Comparison of ENCODE assay signal across 12 cellular contexts in the genomic region with DNA sequence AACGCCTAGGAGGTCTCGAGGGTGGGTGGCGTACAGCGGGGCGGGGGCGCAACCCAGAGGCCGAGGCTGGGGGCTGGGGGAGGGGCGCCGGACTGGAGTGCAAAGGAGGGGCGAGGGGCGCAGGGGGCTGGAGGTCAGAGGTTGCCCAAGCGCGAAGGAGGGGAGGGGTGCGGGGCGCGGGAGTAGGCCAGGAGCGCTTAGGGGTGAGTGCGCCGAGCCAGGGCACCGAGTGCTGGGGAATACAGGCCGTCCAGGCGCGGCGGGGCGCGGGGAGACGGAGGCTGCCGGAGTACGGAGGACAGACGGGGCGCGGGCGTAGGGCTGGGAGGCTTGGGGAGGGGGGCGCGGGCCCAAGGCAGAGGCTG. TPM values are rescaled to one million over a fixed set of nuclear protein-coding genes. Genes with fewer than 3 reads are reported as not detected.
DNase-seq lines count a peak whose midpoint lies in the region; ATAC-seq, FAIRE-seq and TF ChIP-seq lines count a peak whose summit lies in the region.
"Had no signal": no experiment of that assay in that cellular context is flagged by ENCODE, and none has a peak within 500 bp of the region (broad histone marks: within the 10 kb centered on the region; RNA-seq: fewer than 3 reads in every experiment).

No MANE protein-coding gene starts in this region.

- H3K4me1 Mint-ChIP-seq in nephron progenitor cell, result peaks cover 38% of the 10 kb centered on the region

- peaks cover 30% of the 10 kb centered on the region for H3K36me3 Mint-ChIP-seq in nephron progenitor cell (ENCODE audit: low read depth)
- H3K36me3 Mint-ChIP-seq: CD8-positive, alpha-beta T cell had no signal

- H3K27me3 ChIP-seq in heart left ventricle (peaks cover 0 to 35% (median 0%) of the 10 kb centered on the region in 9 donors), esophagus (ENCODE audit: control insufficient read depth in 1 of 2, insufficient read depth in 2 of 2, low read length in 2 of 2) (no peaks in the 10 kb centered on the region)

- 2 to 3% (median 3%) methylated on average over 10 to 35 of the region's 35 CpGs for WGBS in heart left ventricle, 4 donors
- 3 to 4% methylated on average over 27 to 35 of the region's 35 CpGs for WGBS in esophagus, 2 donors

- H3K36me3 ChIP-seq in heart left ventricle (no peaks in the 10 kb centered on the region), esophagus (ENCODE audit: control insufficient read depth in 2 of 2, insufficient read depth in 2 of 2, low read length in 1 of 2) (no peaks in the 10 kb centered on the region), kidney (ENCODE audit: control insufficient read depth in 1 of 2, insufficient read depth in 2 of 2, low read length in 2 of 2) (no peaks in the 10 kb centered on the region)

- no peaks in the 10 kb centered on the region for H3K27me3 Mint-ChIP-seq in nephron progenitor cell (ENCODE audit: low read depth, poor library complexity)

- peaks cover 0 to 16% (median 0%) of the 10 kb centered on the region in 12 donors for H3K4me1 ChIP-seq in heart left ventricle
- H3K4me1 ChIP-seq in esophagus (ENCODE audit: control insufficient read depth in 2 of 2, insufficient read depth in 2 of 2, low read length in 1 of 2), result peaks cover 3 to 11% of the 10 kb centered on the region in 2 donors
- H3K4me1 ChIP-seq in kidney (ENCODE audit: control insufficient read depth in 1 of 2, insufficient read depth in 1 of 2, low read depth in 1 of 2, low read length in 2 of 2), result no peaks in the 10 kb centered on the region

- H3K4me3 Mint-ChIP-seq in nephron progenitor cell, result peak overlapping the region; percentile 73
- H3K4me3 Mint-ChIP-seq: CD8-positive, alpha-beta T cell; dendritic cell treated with granulocyte-macrophage colony-stimulating factor and Interleukin-4, amounts not matched to agents 40 ng/mL and 50 ng/mL, for 4 days had no signal

- no peak for TF ChIP-seq POLR2A in heart left ventricle (IDR thresholded peaks at IDR 0.05)

- H3K9ac ChIP-seq in kidney (ENCODE audit: low read length in 2 of 2), result no peak overlapping the region

- H3K27ac ChIP-seq in heart left ventricle (no peak overlapping the region), esophagus (ENCODE audit: low read depth in 2 of 2, low read length in 1 of 2) (no peak overlapping the region), kidney (ENCODE audit: low read depth in 2 of 2, low read length in 2 of 2) (no peak overlapping the region)
- H3K27ac ChIP-seq: RWPE1 had no signal

- H3K9me3 Mint-ChIP-seq in nephron progenitor cell, result no peaks in the 10 kb centered on the region
- H3K9me3 Mint-ChIP-seq: CD8-positive, alpha-beta T cell; dendritic cell treated with granulocyte-macrophage colony-stimulating factor and Interleukin-4, amounts not matched to agents 40 ng/mL and 50 ng/mL, for 4 days had no signal

- H3K4me3 ChIP-seq in heart left ventricle, result peak overlapping the region in 11 of 12 donors; percentile 12 to 54 (median 35)
- peak overlapping the region; percentile 26 to 36 for H3K4me3 ChIP-seq in esophagus (ENCODE audit: low read depth in 1 of 2, low read length in 2 of 2)
- no peak overlapping the region for H3K4me3 ChIP-seq in kidney (ENCODE audit: low read length in 2 of 2)

- no peak for FAIRE-seq in RCC 7860 (lab: Jason Lieb, UNC)
- FAIRE-seq in kidney (lab: Jason Lieb, UNC), result no peak

- no peaks in the 10 kb centered on the region for H3K9me3 ChIP-seq in heart left ventricle
- H3K9me3 ChIP-seq in esophagus (ENCODE audit: control insufficient read depth in 2 of 2, insufficient read depth in 1 of 2, low read depth in 1 of 2, low read length in 1 of 2), result no peaks in the 10 kb centered on the region
- H3K9me3 ChIP-seq in kidney (ENCODE audit: control insufficient read depth in 1 of 2, low read length in 2 of 2), result no peaks in the 10 kb centered on the region

- no peak overlapping the region for H3K27ac Mint-ChIP-seq in nephron progenitor cell
- H3K27ac Mint-ChIP-seq: CD8-positive, alpha-beta T cell; dendritic cell treated with granulocyte-macrophage colony-stimulating factor and Interleukin-4, amounts not matched to agents 40 ng/mL and 50 ng/mL, for 4 days had no signal

- intact Hi-C loops in heart left ventricle (cut with DNase I), result no loop called here
- intact Hi-C loops in left ventricle myocardium superior (cut with micrococcal nuclease), result no loop called here
- intact Hi-C loops in kidney (cut with DNase I), result no loop called here

- ATAC-seq in heart left ventricle, result peak in 2 of 4 donors; percentile 31 to 42
- ATAC-seq in left ventricle myocardium superior, result no peak
- ATAC-seq in HG03095 (IDR thresholded peaks at IDR 0.05; ENCODE audit: unreplicated experiment), result no peak
- no peak for ATAC-seq in GM18873 (IDR thresholded peaks at IDR 0.05; ENCODE audit: low FRiP score, unreplicated experiment)
- ATAC-seq: CD8-positive, alpha-beta T cell had no signal

- DNase-seq in heart left ventricle (no peak), left ventricle myocardium superior (no peak), nephron progenitor cell (peak; percentile 80), RCC 7860 (ENCODE audit: low spot score) (no peak), kidney (no peak)

- TF ChIP-seq CTCF in heart left ventricle (IDR thresholded peaks at IDR 0.05) (no peak), nephron progenitor cell (IDR thresholded peaks at IDR 0.05) (no peak), kidney (IDR thresholded peaks at IDR 0.05; ENCODE audit: borderline replicate concordance, extremely low read depth, insufficient read depth) (no peak)

RNA-seq across cellular contexts. Expression of gene GYG2, which starts 0.3 kb away (rescaled TPM):
- total RNA-seq in heart left ventricle, result 10 to 100 TPM in 1 of 9 donors, 1 to 10 TPM in 3, under 1 TPM in 5; 0.58 to 13.2 (median 1.00) TPM
- polyA plus RNA-seq in heart left ventricle, result 1 to 10 TPM in 1 of 2 donors, under 1 TPM in 1; 0.38 to 1.2 TPM
- total RNA-seq in left ventricle myocardium superior, result 1.4 TPM
- polyA plus RNA-seq in esophagus, result under 1 TPM; 0.16 to 0.42 TPM
- total RNA-seq in kidney, result 2.2 TPM
- 2.9 TPM for polyA plus RNA-seq in kidney (ENCODE audit: insufficient read depth, low read depth, low replicate concordance)
- total RNA-seq: CD8-positive, alpha-beta T cell; mononuclear cell had no signal

Comparison
In these comparisons a context has a peak if more than half of its experiments do, and no peak if none do; other contexts are left out.
1. H3K4me3 ChIP-seq: peak in heart left ventricle (11 of 12) and esophagus (2 of 2); none in kidney (0 of 2).